Comparison of ENCODE assay signal across 9 cellular contexts in genomic region chr12:85920324-85920947, GRCh38. TPM values are rescaled to one million over a fixed set of nuclear protein-coding genes. Genes with fewer than 3 reads are reported as not detected.
A peak's percentile ranks its signal among the peaks of the same experiment; 100 is the strongest.
DNase-seq lines count a peak whose midpoint lies in the region; ATAC-seq, FAIRE-seq and TF ChIP-seq lines count a peak whose summit lies in the region.
"Had no signal": no experiment of that assay in that cellular context is flagged by ENCODE, and none has a peak within 500 bp of the region (broad histone marks: within the 10 kb centered on the region; RNA-seq: fewer than 3 reads in every experiment).

No MANE protein-coding gene starts in this region.

- no peak overlapping the region for H3K4me3 Mint-ChIP-seq in Caco-2 (ENCODE audit: unreplicated experiment)
- no peak overlapping the region for H3K4me3 Mint-ChIP-seq in activated T-helper 17 cell treated with anti-CD3 and anti-CD28 coated beads, Interleukin-2, amount 50 U/mL, for 72 hours
- H3K4me3 Mint-ChIP-seq: naive thymus-derived CD8-positive, alpha-beta T cell had no signal

- no peak overlapping the region for H3K27ac ChIP-seq in Peyer's patch
- no peak overlapping the region for H3K27ac ChIP-seq in small intestine (ENCODE audit: low read depth in 1 of 2, low read length in 1 of 2)

- TF ChIP-seq CTCF in Caco-2 (IDR thresholded peaks at IDR 0.05; ENCODE audit: insufficient read depth in 1 of 2, low read depth in 1 of 2, low read length in 1 of 2, severe bottlenecking in 1 of 2, unreplicated experiment in 1 of 2) (peak; percentile 36 to 61), Peyer's patch (IDR thresholded peaks at IDR 0.05) (peak in 5 of 6 experiments; percentile 30 to 60 (median 55))

- FAIRE-seq in small intestine (lab: Jason Lieb, UNC): no peak

- intact Hi-C loops in Caco-2 (cut with micrococcal nuclease; ENCODE audit: unreplicated experiment): loop anchor here (1.0 to 2.0 kb wide), 4 partner anchors 345 to 844 kb away; no protein-coding TSS in a partner anchor

- CTCF ChIA-PET in Caco-2 (lab: Charles Lee): interaction anchor here (0.7 to 1.3 kb wide), 4 partner anchors 53 to 611 kb away, joined by 3 to 5 read pairs (median 4); no protein-coding TSS in a partner anchor

- H3K27me3 ChIP-seq in Caco-2 (replicated peaks; ENCODE audit: control insufficient read depth, insufficient read depth, low read length): no peaks in the 10 kb centered on the region
- no peaks in the 10 kb centered on the region for H3K27me3 ChIP-seq in Peyer's patch
- no peaks in the 10 kb centered on the region for H3K27me3 ChIP-seq in small intestine (ENCODE audit: control insufficient read depth in 2 of 2, insufficient read depth in 2 of 2, low read length in 2 of 2)

- 1 to 2% (median 1%) methylated on average over 3 of the region's 3 CpGs for WGBS in small intestine, 3 donors

- H3K4me3 ChIP-seq in Caco-2 (ENCODE audit: low read depth, low read length) (no peak overlapping the region), Peyer's patch (no peak overlapping the region), small intestine (ENCODE audit: low read depth in 1 of 2, low read length in 2 of 2) (no peak overlapping the region)
- H3K4me3 ChIP-seq in Jurkat, Clone E6-1 (ENCODE audit: low read length): no peak overlapping the region

- H3K27me3 Mint-ChIP-seq in Caco-2 (ENCODE audit: insufficient read depth, unreplicated experiment): no peaks in the 10 kb centered on the region
- no peaks in the 10 kb centered on the region for H3K27me3 Mint-ChIP-seq in activated T-helper 17 cell treated with anti-CD3 and anti-CD28 coated beads, Interleukin-2, amount 50 U/mL, for 72 hours

- no peaks in the 10 kb centered on the region for H3K9me3 Mint-ChIP-seq in Caco-2 (ENCODE audit: unreplicated experiment)
- no peaks in the 10 kb centered on the region for H3K9me3 Mint-ChIP-seq in activated T-helper 17 cell treated with anti-CD3 and anti-CD28 coated beads, Interleukin-2, amount 50 U/mL, for 72 hours
- H3K9me3 Mint-ChIP-seq: naive thymus-derived CD8-positive, alpha-beta T cell had no signal

- no peak for TF ChIP-seq POLR2A in Peyer's patch (IDR thresholded peaks at IDR 0.05)

- H3K36me3 ChIP-seq in Caco-2 (ENCODE audit: control insufficient read depth, insufficient read depth, low read length): no peaks in the 10 kb centered on the region
- no peaks in the 10 kb centered on the region for H3K36me3 ChIP-seq in Peyer's patch
- no peaks in the 10 kb centered on the region for H3K36me3 ChIP-seq in small intestine (ENCODE audit: control insufficient read depth in 2 of 2, insufficient read depth in 2 of 2, low read length in 2 of 2)

- H3K36me3 Mint-ChIP-seq in Caco-2 (ENCODE audit: insufficient read depth, unreplicated experiment): no peaks in the 10 kb centered on the region
- H3K36me3 Mint-ChIP-seq in activated T-helper 17 cell treated with anti-CD3 and anti-CD28 coated beads, Interleukin-2, amount 50 U/mL, for 72 hours (ENCODE audit: low read depth): no peaks in the 10 kb centered on the region
- H3K36me3 Mint-ChIP-seq: naive thymus-derived CD8-positive, alpha-beta T cell had no signal

- BruUV-seq in Caco-2 (replicated peaks; lab: Mats Ljungman, UMichigan): no TSS peak

- no peak overlapping the region for H3K27ac Mint-ChIP-seq in Caco-2 (ENCODE audit: unreplicated experiment)
- H3K27ac Mint-ChIP-seq in activated T-helper 17 cell treated with anti-CD3 and anti-CD28 coated beads, Interleukin-2, amount 50 U/mL, for 72 hours: no peak overlapping the region
- H3K27ac Mint-ChIP-seq: naive thymus-derived CD8-positive, alpha-beta T cell had no signal

- POLR2A ChIA-PET in Caco-2 (lab: Charles Lee): no interaction called here

- H3K9me3 ChIP-seq in Caco-2 (no peaks in the 10 kb centered on the region), Peyer's patch (no peaks in the 10 kb centered on the region), small intestine (ENCODE audit: control insufficient read depth, low read depth) (no peaks in the 10 kb centered on the region)

- H3K4me1 ChIP-seq in Caco-2 (no peaks in the 10 kb centered on the region), Peyer's patch (no peaks in the 10 kb centered on the region), small intestine (ENCODE audit: control insufficient read depth in 2 of 2, insufficient read depth in 1 of 2, low read depth in 1 of 2, low read length in 1 of 2) (no peaks in the 10 kb centered on the region)

- H3K4me1 Mint-ChIP-seq in Caco-2 (ENCODE audit: low read depth, unreplicated experiment): no peaks in the 10 kb centered on the region
- no peaks in the 10 kb centered on the region for H3K4me1 Mint-ChIP-seq in activated T-helper 17 cell treated with anti-CD3 and anti-CD28 coated beads, Interleukin-2, amount 50 U/mL, for 72 hours
- H3K4me1 Mint-ChIP-seq: naive thymus-derived CD8-positive, alpha-beta T cell had no signal

- DNase-seq in Caco-2 (no peak), Peyer's patch (no peak), fibroblast of peridontal ligament (ENCODE audit: extremely low read depth) (peak; percentile 49), small intestine (peak; percentile 53), activated gamma-delta T cell treated with Interleukin-2 at 50 U/mL for 16 hours (no peak)
- peak; percentile 33 for DNase-seq in Jurkat, Clone E6-1 (ENCODE audit: low read depth, low spot score)

- ATAC-seq in GM19467 (IDR thresholded peaks at IDR 0.05; ENCODE audit: unreplicated experiment): peak; percentile 82
- ATAC-seq in activated T-helper 17 cell treated with anti-CD3 and anti-CD28 coated beads, Interleukin-2, amount 50 U/mL, for 72 hours (replicated peaks): no peak
- ATAC-seq: naive thymus-derived CD8-positive, alpha-beta T cell had no signal

RNA-seq across cellular contexts. Expression of gene NTS, which starts 46.3 kb away (rescaled TPM):
- total RNA-seq in Caco-2 (2022): 0.58 TPM in 1 of 2 replicates, not detected in the other
- not detected for polyA plus RNA-seq in Jurkat, Clone E6-1 (2012; ENCODE audit: insufficient read depth, insufficient read length)
- total RNA-seq in Peyer's patch: 100 to 1,000 TPM in 1 of 4 donors, 10 to 100 TPM in 2, not detected in 1; 35.4 to 241 (median 72.8) TPM
- polyA plus RNA-seq in small intestine: 10 to 100 TPM in 1 of 3 donors, 1 to 10 TPM in 1, under 1 TPM in 1; 0.81 to 10.3 (median 2.7) TPM
- not detected for total RNA-seq in activated T-helper 17 cell treated with anti-CD3 and anti-CD28 coated beads, Interleukin-2, amount 50 U/mL, for 72 hours
- total RNA-seq: naive thymus-derived CD8-positive, alpha-beta T cell had no signal
- polyA plus RNA-seq: naive thymus-derived CD8-positive, alpha-beta T cell had no signal

Comparison
In these comparisons a context has a peak if more than half of its experiments do, and no peak if none do; other contexts are left out.
1. DNase-seq: peak in Jurkat, Clone E6-1 (single experiment), fibroblast of peridontal ligament (single experiment) and small intestine (single experiment); none in Caco-2 (0 of 2), Peyer's patch (0 of 3) and activated gamma-delta T cell treated with Interleukin-2 at 50 U/mL for 16 hours (single experiment).